10 cellular contexts compared by ENCODE assay signal in genomic region chr1:158586942-158587341, GRCh38. TPM values are rescaled to one million over a fixed set of nuclear protein-coding genes. Genes with fewer than 3 reads are reported as not detected.
"Had no signal": no experiment of that assay in that cellular context is flagged by ENCODE, and none has a peak within 500 bp of the region (broad histone marks: within the 10 kb centered on the region; RNA-seq: fewer than 3 reads in every experiment).

No MANE protein-coding gene starts in this region.

- H3K36me3 Mint-ChIP-seq: IgD-negative memory B cell had no signal

- H3K4me3 Mint-ChIP-seq: GM23338, HFFc6, IgD-negative memory B cell had no signal

- H3K4me3 ChIP-seq: GM23338, HAP-1 had no signal

- ATAC-seq: GM23338, HCT116, HepG2 had no signal

- H3K4me1 ChIP-seq: HAP-1 had no signal

- DNase-seq: H7, HFFc6 had no signal

- H3K4me1 Mint-ChIP-seq: GM23338, IgD-negative memory B cell had no signal

- H3K27ac ChIP-seq: HL-60 had no signal

- H2AFZ ChIP-seq: GM23338 had no signal

- H3K4me2 ChIP-seq: GM23338 had no signal

- H3K27ac Mint-ChIP-seq: GM23338, HFFc6, IgD-negative memory B cell had no signal

- H3K36me3 ChIP-seq: HAP-1 had no signal

- H3K9me3 ChIP-seq: HAP-1 had no signal

RNA-seq across cellular contexts. Expression of gene OR10X1, which starts 7.2 kb away (rescaled TPM):
- total RNA-seq: GM23338, H4, H7, HepG2, HFFc6, HT1080 had no signal
- polyA plus RNA-seq: GM23338, HepG2, IgD-negative memory B cell had no signal

RNA-seq across cellular contexts. Expression of gene OR6P1, which starts 16.6 kb away (rescaled TPM):
- total RNA-seq: GM23338, H4, H7, HepG2, HFFc6, HT1080 had no signal
- polyA plus RNA-seq: GM23338, HepG2, IgD-negative memory B cell had no signal

RNA-seq across cellular contexts. Expression of gene OR10Z1, which starts 18.1 kb away (rescaled TPM):
- total RNA-seq: GM23338, H4, H7, HepG2, HFFc6, HT1080 had no signal
- polyA plus RNA-seq: GM23338, HepG2, IgD-negative memory B cell had no signal

RNA-seq across cellular contexts. Expression of gene OR6Y1, which starts 32.7 kb away (rescaled TPM):
- total RNA-seq: GM23338, H4, H7, HepG2, HFFc6, HT1080 had no signal
- polyA plus RNA-seq: GM23338, HepG2, IgD-negative memory B cell had no signal
